Comparison of ENCODE assay signal across 19 cellular contexts in genomic region chr13:97004096-97004876, GRCh38. TPM values are rescaled to one million over a fixed set of nuclear protein-coding genes. Genes with fewer than 3 reads are reported as not detected.
A peak's percentile ranks its signal among the peaks of the same experiment; 100 is the strongest.
DNase-seq lines count a peak whose midpoint lies in the region; FAIRE-seq and TF ChIP-seq lines count a peak whose summit lies in the region.
"Had no signal": no experiment of that assay in that cellular context is flagged by ENCODE, and none has a peak within 500 bp of the region (broad histone marks: within the 10 kb centered on the region; RNA-seq: fewer than 3 reads in every experiment).

No MANE protein-coding gene starts in this region.

- in situ Hi-C loops in SK-MEL-5 (cut with HindIII; ENCODE audit: low pct_unique_long_range_greater_than_20kb, low sequenced_read_pairs) = no loop called here

- H4K8ac ChIP-seq in trophoblast cell (ENCODE audit: low read depth, low read length) = peak overlapping the region; percentile 51

- peak overlapping the region; percentile 76 for H2BK12ac ChIP-seq in trophoblast cell (ENCODE audit: low read length)

- peaks cover 30% of the 10 kb centered on the region for H3K79me1 ChIP-seq in trophoblast cell (ENCODE audit: low read length)

- no peak for DNase-seq in H54 (ENCODE audit: insufficient read length, low spot score)
- DNase-seq in SK-MEL-5 (ENCODE audit: low read depth, low spot score) = peak; percentile 23
- DNase-seq in fibroblast of peridontal ligament (ENCODE audit: extremely low read depth) = peak; percentile 19
- DNase-seq in trophoblast cell = peak; percentile 85 to 93
- no peak for DNase-seq in NCI-H748 treated with DMSO at 0.1 percent for 48 hours (lab: John Stamatoyannopoulos, UW)
- DNase-seq in prostate gland (ENCODE audit: low spot score) = no peak
- DNase-seq in Ammon's horn (ENCODE audit: low spot score) = no peak
- DNase-seq: DMS79 treated with DMSO at 0.1 percent for 48 hours; effector CD8-positive, alpha-beta T cell; Karpas-422; NCI-H187 treated with DMSO at 0.1 percent for 48 hours; NCI-H510A; right lobe of liver; stimulated activated CD4-positive, alpha-beta T cell treated with anti-CD3 and anti-CD28 coated beads, Interleukin-4, amount 100 ng/mL, for 1 hour; stimulated activated CD8-positive, alpha-beta memory T cell treated with anti-CD3 and anti-CD28 coated beads, Interleukin-4, amount 100 ng/mL, for 48 hours; SW 1271 had no signal

- H3K36me3 ChIP-seq in trophoblast cell (ENCODE audit: control insufficient read depth in 1 of 2, insufficient read depth in 2 of 2, low read length in 2 of 2) (no peaks in the 10 kb centered on the region), prostate gland (no peaks in the 10 kb centered on the region)
- H3K36me3 ChIP-seq: gastroesophageal sphincter, right lobe of liver, thoracic aorta had no signal

- H3K14ac ChIP-seq in trophoblast cell (ENCODE audit: low read length) = peak overlapping the region; percentile 38

- H3K27ac ChIP-seq in trophoblast cell (ENCODE audit: low read depth, low read length) (peak overlapping the region; percentile 94), prostate gland (no peak overlapping the region)
- H3K27ac ChIP-seq: C4-2B, gastroesophageal sphincter, right lobe of liver, thoracic aorta had no signal

- H3K9ac ChIP-seq in trophoblast cell (ENCODE audit: low read length) = no peak overlapping the region

- H3K23ac ChIP-seq in trophoblast cell (ENCODE audit: low read length) = no peak overlapping the region

- no peak overlapping the region for H3K4me2 ChIP-seq in trophoblast cell (ENCODE audit: low read length)

- no CpG with 5 or more reads among the region's 9 CpGs for WGBS in trophoblast cell (ENCODE audit: extremely low coverage, insufficient coverage, insufficient read length)
- 89% methylated on average over 9 of the region's 9 CpGs for WGBS in prostate gland

- H4K12ac ChIP-seq in trophoblast cell (ENCODE audit: low read depth, low read length) = no peak overlapping the region

- peak overlapping the region; percentile 42 for H2AK5ac ChIP-seq in trophoblast cell (ENCODE audit: low read length)

- intact Hi-C loops in prostate gland (cut with DNase I) = no loop called here

- H3K27me3 ChIP-seq in trophoblast cell (ENCODE audit: insufficient read depth, low read length) (no peaks in the 10 kb centered on the region), prostate gland (replicated peaks; ENCODE audit: insufficient read depth) (no peaks in the 10 kb centered on the region)
- H3K27me3 ChIP-seq: gastroesophageal sphincter, right lobe of liver had no signal

- peaks cover 6% of the 10 kb centered on the region for H3K79me2 ChIP-seq in trophoblast cell (ENCODE audit: control insufficient read depth, insufficient read depth, low read length, poor library complexity)

- H3K9me3 ChIP-seq in trophoblast cell (ENCODE audit: insufficient read depth, low read depth, low read length) (no peaks in the 10 kb centered on the region), prostate gland (no peaks in the 10 kb centered on the region)
- H3K9me3 ChIP-seq: gastroesophageal sphincter, right lobe of liver, thoracic aorta had no signal

- no peak overlapping the region for H2AFZ ChIP-seq in trophoblast cell (ENCODE audit: insufficient read depth, low read length, poor library complexity)

- no peak for TF ChIP-seq CTCF in prostate gland (IDR thresholded peaks at IDR 0.05)

- H4K91ac ChIP-seq in trophoblast cell (ENCODE audit: low read depth, low read length) = no peak overlapping the region

- H3K4ac ChIP-seq in trophoblast cell (ENCODE audit: low read depth, low read length) = no peak overlapping the region

- H3K4me3 ChIP-seq in trophoblast cell (ENCODE audit: low read depth, low read length) (no peak overlapping the region), prostate gland (no peak overlapping the region)
- H3K4me3 ChIP-seq: gastroesophageal sphincter, right lobe of liver, thoracic aorta had no signal

- H3K18ac ChIP-seq in trophoblast cell (ENCODE audit: low read length) = no peak overlapping the region

- FAIRE-seq in H54 (lab: Jason Lieb, UNC) = peak; percentile 84

- H2BK5ac ChIP-seq in trophoblast cell (ENCODE audit: low read depth, low read length, poor library complexity) = peak overlapping the region; percentile 82

- TF ChIP-seq POLR2A in H54 (IDR thresholded peaks at IDR 0.05; ENCODE audit: low read depth, low read length) (no peak), prostate gland (IDR thresholded peaks at IDR 0.05) (no peak)

- peak overlapping the region; percentile 73 for H2BK120ac ChIP-seq in trophoblast cell (ENCODE audit: insufficient read depth, low read length, poor library complexity)

- H3K4me1 ChIP-seq in trophoblast cell (ENCODE audit: control insufficient read depth in 1 of 2, insufficient read depth in 2 of 2, low read length in 2 of 2) = peaks cover 16 to 23% of the 10 kb centered on the region in 2 experiments
- H3K4me1 ChIP-seq in prostate gland (replicated peaks) = no peaks in the 10 kb centered on the region
- H3K4me1 ChIP-seq: gastroesophageal sphincter, right lobe of liver had no signal

RNA-seq across cellular contexts. Expression of gene OXGR1, which starts 10.0 kb away (rescaled TPM):
- 0.13 TPM in 1 of 2 replicates, not detected in the other for total RNA-seq in SK-MEL-5 (2014; rRNA removed; shearing (Covaris generic))
- polyA plus RNA-seq in SK-MEL-5 (2015; cell fraction: cytosol; rRNA removed) = 0.13 TPM in 1 of 2 replicates, not detected in the other
- polyA plus RNA-seq in SK-MEL-5 (2015; cell fraction: nucleus; rRNA removed) = 0.43 TPM in 1 of 2 replicates, not detected in the other
- 18.2 and 18.3 TPM in 2 replicates for polyA plus RNA-seq in trophoblast cell (2013)
- under 1 TPM in 1 of 2 donors, not detected in 1; 0.27 TPM for total RNA-seq in prostate gland
- total RNA-seq: right lobe of liver, thoracic aorta had no signal

Comparison
In these comparisons a context has a peak if more than half of its experiments do, and no peak if none do; other contexts are left out.
1. DNase-seq: peak in SK-MEL-5 (single experiment), fibroblast of peridontal ligament (single experiment) and trophoblast cell (2 of 2); none in H54 (single experiment), NCI-H748 treated with DMSO at 0.1 percent for 48 hours (single experiment), prostate gland (single experiment) and Ammon's horn (single experiment).